In the genomic region with DNA sequence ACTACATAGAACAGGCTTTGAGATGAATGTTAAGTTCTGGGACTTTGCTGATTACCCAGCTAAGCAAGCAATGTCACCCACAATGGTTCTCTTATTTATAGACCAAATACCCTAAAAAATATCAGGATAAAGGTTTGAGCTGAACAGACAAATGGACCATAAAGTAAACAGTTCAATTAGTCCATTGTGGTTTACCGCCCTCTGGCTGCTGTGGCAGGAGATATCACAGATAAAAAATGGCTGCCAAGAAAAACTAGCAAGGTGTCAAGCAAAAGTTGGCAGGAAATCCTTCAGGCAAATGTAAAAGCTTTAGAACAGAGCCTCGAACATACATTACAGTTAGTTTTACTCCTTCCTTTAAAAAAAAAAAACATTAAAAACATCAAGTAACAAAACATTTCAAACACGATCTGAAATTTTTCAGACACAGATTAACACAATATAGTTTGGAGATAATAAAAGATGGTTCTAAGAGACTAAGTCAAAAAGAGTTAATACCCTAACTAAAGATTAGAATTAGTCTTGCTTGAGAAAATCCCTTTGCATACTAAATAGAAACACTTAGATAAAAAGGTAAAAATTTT, we compare ENCODE assay signal across 9 cellular contexts. TPM values are rescaled to one million over a fixed set of nuclear protein-coding genes. Genes with fewer than 3 reads are reported as not detected.
DNase-seq lines count a peak whose midpoint lies in the region; ATAC-seq and TF ChIP-seq lines count a peak whose summit lies in the region.
"Had no signal": no experiment of that assay in that cellular context is flagged by ENCODE, and none has a peak within 500 bp of the region (broad histone marks: within the 10 kb centered on the region; RNA-seq: fewer than 3 reads in every experiment).

No MANE protein-coding gene starts in this region.

- H3K4me3 Mint-ChIP-seq in activated naive CD4-positive, alpha-beta T cell treated with anti-CD3 and anti-CD28 coated beads, Interleukin-2, amount 10 ng/mL, durations not matched to agents 7 days and 5 days, result no peak overlapping the region

- intact Hi-C loops in sigmoid colon (cut with DNase I), result loop anchor here (1.0 to 5.0 kb wide), 2 partner anchors 221 to 239 kb away; no protein-coding TSS in a partner anchor

- CTCF ChIA-PET in activated naive CD4-positive, alpha-beta T cell treated with anti-CD3 and anti-CD28 coated beads, Interleukin-2, amount 10 ng/mL, durations not matched to agents 7 days and 5 days (lab: Charles Lee), result interaction anchor here (0.6 to 3.6 kb wide), 29 partner anchors 8 to 473 kb away, joined by 3 to 28 read pairs (median 4); no protein-coding TSS in a partner anchor

- H3K36me3 ChIP-seq in Peyer's patch (no peaks in the 10 kb centered on the region), cardiac muscle cell (no peaks in the 10 kb centered on the region), sigmoid colon (no peaks in the 10 kb centered on the region)

- ATAC-seq in HG02840 (IDR thresholded peaks at IDR 0.05; ENCODE audit: low FRiP score, unreplicated experiment), result no peak
- ATAC-seq in HG03108 (IDR thresholded peaks at IDR 0.05; ENCODE audit: unreplicated experiment), result no peak
- ATAC-seq: activated naive CD4-positive, alpha-beta T cell treated with anti-CD3 and anti-CD28 coated beads, Interleukin-2, amount 50 U/mL, for 72 hours had no signal

- peaks cover 21% of the 10 kb centered on the region for H3K4me1 Mint-ChIP-seq in activated naive CD4-positive, alpha-beta T cell treated with anti-CD3 and anti-CD28 coated beads, Interleukin-2, amount 10 ng/mL, durations not matched to agents 7 days and 5 days

- no peaks in the 10 kb centered on the region for H3K27me3 Mint-ChIP-seq in activated naive CD4-positive, alpha-beta T cell treated with anti-CD3 and anti-CD28 coated beads, Interleukin-2, amount 10 ng/mL, durations not matched to agents 7 days and 5 days

- TF ChIP-seq CTCF in Peyer's patch (IDR thresholded peaks at IDR 0.05), result peak; percentile 44 to 84 (median 70)
- peak; percentile 61 for TF ChIP-seq CTCF in cardiac muscle cell (IDR thresholded peaks at IDR 0.05; ENCODE audit: low read depth, low read length)
- TF ChIP-seq CTCF in sigmoid colon (IDR thresholded peaks at IDR 0.05), result peak; percentile 57 to 72 (median 62)

- H3K4me3 ChIP-seq in Peyer's patch, result no peak overlapping the region
- H3K4me3 ChIP-seq in cardiac muscle cell, result no peak overlapping the region
- no peak overlapping the region for H3K4me3 ChIP-seq in sigmoid colon

- no peaks in the 10 kb centered on the region for H3K9me3 Mint-ChIP-seq in activated naive CD4-positive, alpha-beta T cell treated with anti-CD3 and anti-CD28 coated beads, Interleukin-2, amount 10 ng/mL, durations not matched to agents 7 days and 5 days
- H3K9me3 Mint-ChIP-seq: activated naive CD4-positive, alpha-beta T cell treated with anti-CD3 and anti-CD28 coated beads, Interleukin-2, amount 50 U/mL, for 72 hours had no signal

- H3K27ac ChIP-seq in Peyer's patch (no peak overlapping the region), cardiac muscle cell (peak overlapping the region; percentile 52), sigmoid colon (no peak overlapping the region)

- peak overlapping the region; percentile 68 for H3K27ac Mint-ChIP-seq in activated naive CD4-positive, alpha-beta T cell treated with anti-CD3 and anti-CD28 coated beads, Interleukin-2, amount 10 ng/mL, durations not matched to agents 7 days and 5 days

- H3K4me1 ChIP-seq in Peyer's patch (no peaks in the 10 kb centered on the region), cardiac muscle cell (ENCODE audit: low read depth) (peaks cover 24% of the 10 kb centered on the region), sigmoid colon (peaks cover 0 to 55% (median 42%) of the 10 kb centered on the region in 4 donors)

- 7 to 11% methylated on average over 3 of the region's 3 CpGs for WGBS in sigmoid colon, 2 donors

- H3K9me3 ChIP-seq in Peyer's patch, result no peaks in the 10 kb centered on the region
- no peaks in the 10 kb centered on the region for H3K9me3 ChIP-seq in cardiac muscle cell (ENCODE audit: low read depth)
- no peaks in the 10 kb centered on the region for H3K9me3 ChIP-seq in sigmoid colon

- no peak for TF ChIP-seq EP300 in sigmoid colon (IDR thresholded peaks at IDR 0.05)

- TF ChIP-seq POLR2A in Peyer's patch (IDR thresholded peaks at IDR 0.05), result no peak
- TF ChIP-seq POLR2A in sigmoid colon (IDR thresholded peaks at IDR 0.05), result no peak

- DNase-seq in DMS153 treated with DMSO at 0.1 percent for 48 hours (lab: John Stamatoyannopoulos, UW; ENCODE audit: unreplicated experiment), result peak; percentile 37
- peak in 58 of 76 experiments; percentile 5 to 75 (median 42) for DNase-seq in HUDEP-2 (lab: John Stamatoyannopoulos, UW; ENCODE audit: unreplicated experiment in 76 of 76)
- peak in 2 of 3 donors; percentile 50 to 79 for DNase-seq in Peyer's patch
- peak; percentile 62 for DNase-seq in activated naive CD4-positive, alpha-beta T cell treated with anti-CD3 and anti-CD28 coated beads, Interleukin-2, amount 10 ng/mL, durations not matched to agents 7 days and 5 days
- peak; percentile 65 to 68 for DNase-seq in cardiac muscle cell (ENCODE audit: low read depth in 1 of 2, low spot score in 1 of 2)
- no peak for DNase-seq in sigmoid colon

- peaks cover 3% of the 10 kb centered on the region for H3K36me3 Mint-ChIP-seq in activated naive CD4-positive, alpha-beta T cell treated with anti-CD3 and anti-CD28 coated beads, Interleukin-2, amount 10 ng/mL, durations not matched to agents 7 days and 5 days
- H3K36me3 Mint-ChIP-seq: activated naive CD4-positive, alpha-beta T cell treated with anti-CD3 and anti-CD28 coated beads, Interleukin-2, amount 50 U/mL, for 72 hours had no signal

- H3K27me3 ChIP-seq in Peyer's patch (no peaks in the 10 kb centered on the region), cardiac muscle cell (no peaks in the 10 kb centered on the region), sigmoid colon (no peaks in the 10 kb centered on the region)

RNA-seq across cellular contexts. Expression of a gene that starts 41.3 kb away (rescaled TPM):
- 100 to 1,000 TPM; 127 to 181 (median 145) TPM for total RNA-seq in Peyer's patch
- total RNA-seq in cardiac muscle cell, result 49.5 and 94.3 TPM in 2 replicates
- 31.3 and 39.2 TPM in 2 replicates for polyA plus RNA-seq in cardiac muscle cell
- total RNA-seq in sigmoid colon, result 100 to 1,000 TPM; 151 to 246 (median 213) TPM
- polyA plus RNA-seq in sigmoid colon, result 10 to 100 TPM; 12.5 to 26.3 (median 12.6) TPM
